Comparison of ENCODE assay signal across 13 cellular contexts in the genomic region with DNA sequence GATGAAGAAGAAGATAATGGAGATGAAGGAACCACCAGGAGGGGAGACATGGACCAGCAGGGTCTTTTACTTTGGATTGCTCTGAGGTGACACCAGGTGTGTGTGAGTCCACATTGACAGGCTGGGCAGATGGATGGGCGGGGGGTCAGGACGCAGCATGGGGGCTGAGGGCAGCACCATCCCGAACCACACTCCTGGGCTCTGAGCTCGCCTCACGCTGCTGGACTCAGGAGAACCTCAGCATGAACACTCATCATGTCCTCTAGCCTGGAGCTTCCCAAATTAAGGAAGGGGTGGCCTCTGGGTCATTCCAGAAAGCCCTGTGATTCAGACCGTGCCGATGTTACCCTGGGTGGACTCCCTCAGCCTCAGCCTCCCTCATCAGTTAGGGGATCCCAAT.
"Had no signal": no experiment of that assay in that cellular context is flagged by ENCODE, and none has a peak within 500 bp of the region (broad histone marks: within the 10 kb centered on the region; RNA-seq: fewer than 3 reads in every experiment).

No MANE protein-coding gene starts in this region.

- DNase-seq: activated CD4-positive, alpha-beta T cell treated with anti-CD3 and anti-CD28 coated beads for 1 hour; activated CD4-positive, alpha-beta T cell treated with anti-CD3 and anti-CD28 coated beads, Interleukin-2, amount 50 U/mL, for 4 hours; activated gamma-delta T cell treated with Interleukin-2 at 50 U/mL for 16 hours; amniotic stem cell; esophagus squamous epithelium; hypothalamus; stimulated activated CD4-positive, alpha-beta T cell treated with anti-CD3 and anti-CD28 coated beads, Interleukin-12 subunit alpha, Interleukin-12 subunit beta, amount 100 ng/mL, for 4 hours; stimulated activated CD4-positive, alpha-beta T cell treated with anti-CD3 and anti-CD28 coated beads, Interleukin-2, amount 100 ng/mL, for 24 hours; T-cell; T-helper 9 cell; tibial artery; uterus had no signal

- H3K27ac ChIP-seq: esophagus squamous epithelium, ovary, tibial artery, uterus had no signal

- H3K4me3 ChIP-seq: esophagus squamous epithelium, ovary, tibial artery, uterus had no signal

- H3K36me3 ChIP-seq: esophagus squamous epithelium, ovary, tibial artery, uterus had no signal

- H3K9me3 ChIP-seq: esophagus squamous epithelium, ovary, tibial artery, uterus had no signal

- H3K27me3 ChIP-seq: esophagus squamous epithelium, ovary, uterus had no signal

- ATAC-seq: T-cell had no signal
